ENCODE assay signal across 8 cellular contexts in the genomic region with DNA sequence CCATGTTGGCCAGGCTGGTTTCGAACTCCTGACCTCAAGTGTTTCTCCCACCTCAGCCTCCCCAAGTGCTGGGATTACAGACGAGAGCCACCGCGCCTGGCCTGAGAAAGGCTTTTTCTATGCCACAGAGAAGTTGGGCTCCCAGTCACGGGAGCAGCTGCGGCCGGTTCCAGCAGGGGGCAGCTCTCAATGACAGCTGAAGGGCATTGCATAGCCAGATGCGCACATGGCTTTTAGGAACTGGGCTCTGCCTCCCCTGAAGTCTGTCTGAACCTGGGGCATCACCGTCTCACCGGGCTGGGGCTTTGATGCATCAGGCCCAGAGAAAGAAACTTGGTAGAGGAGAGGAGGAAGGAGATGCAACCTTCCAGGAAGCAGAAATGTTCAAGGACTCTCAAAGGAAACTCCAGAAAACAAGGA.
DNase-seq lines count a peak whose midpoint lies in the region; ATAC-seq, FAIRE-seq and TF ChIP-seq lines count a peak whose summit lies in the region.

No MANE protein-coding gene starts in this region.

- H3K9me3 ChIP-seq in A549 = no peaks in the 10 kb centered on the region

- H3K9me3 Mint-ChIP-seq in activated CD4-positive, alpha-beta T cell treated with anti-CD3 and anti-CD28 coated beads, Interleukin-2, amount 10 ng/mL, durations not matched to agents 24 days and 14 days = no peaks in the 10 kb centered on the region

- 12% methylated on average over 8 of the region's 10 CpGs for WGBS in A549 (ENCODE audit: missing lambda C conversion rate)

- H3K27me3 Mint-ChIP-seq in activated CD4-positive, alpha-beta T cell treated with anti-CD3 and anti-CD28 coated beads, Interleukin-2, amount 10 ng/mL, durations not matched to agents 24 days and 14 days = peaks cover 4% of the 10 kb centered on the region

- H3K27ac ChIP-seq in A549 = peak overlapping the region; percentile 10 to 61; a peak in 5 of 6 replicates

- H3K36me3 Mint-ChIP-seq in activated CD4-positive, alpha-beta T cell treated with anti-CD3 and anti-CD28 coated beads, Interleukin-2, amount 10 ng/mL, durations not matched to agents 24 days and 14 days (ENCODE audit: low read depth) = no peaks in the 10 kb centered on the region

- H3K4me3 ChIP-seq in A549 (no peak overlapping the region), fibroblast of pulmonary artery (replicated peaks; ENCODE audit: low read depth, low read length) (no peak overlapping the region)

- TF ChIP-seq RAD21 in A549 (conservative IDR thresholded peaks at IDR 0.05 in 1 of 2, IDR thresholded peaks at IDR 0.05 in 1 of 2) = peak; percentile 91 to 92

- TF ChIP-seq EP300 in A549 (IDR thresholded peaks at IDR 0.05) = no peak

- no peak for FAIRE-seq in A549 (lab: Jason Lieb, UNC)

- intact Hi-C loops in activated CD4-positive, alpha-beta T cell treated with anti-CD3 and anti-CD28 coated beads, Interleukin-2, amount 10 ng/mL, durations not matched to agents 24 days and 14 days (cut with micrococcal nuclease) = no loop called here

- ATAC-seq in A549 = peak; percentile 81 to 90
- ATAC-seq in HG02642 (IDR thresholded peaks at IDR 0.05; ENCODE audit: poor library complexity, unreplicated experiment) = peak; percentile 87
- ATAC-seq in omental fat pad (ENCODE audit: low FRiP score) = peak; percentile 58

- H3K4me1 ChIP-seq in A549 = peaks cover 26% of the 10 kb centered on the region

- CTCF ChIA-PET in A549 (lab: Yijun Ruan, JAX) = interaction anchor here (0.6 to 11.9 kb wide), 39 partner anchors 9 to 234 kb away, joined by 3 to 202 read pairs (median 5); a partner anchor contains a TSS

- no peak overlapping the region for H3K4me2 ChIP-seq in A549

- no peaks in the 10 kb centered on the region for H3K4me1 Mint-ChIP-seq in activated CD4-positive, alpha-beta T cell treated with anti-CD3 and anti-CD28 coated beads, Interleukin-2, amount 10 ng/mL, durations not matched to agents 24 days and 14 days

- TF ChIP-seq CTCF in A549 (IDR thresholded peaks at IDR 0.05) (peak; percentile 89), GM12873 (IDR thresholded peaks at IDR 0.05; ENCODE audit: insufficient read depth, low read depth, low read length, missing control alignments) (peak; percentile 95), fibroblast of pulmonary artery (IDR thresholded peaks at IDR 0.05; ENCODE audit: low read length, missing control alignments) (peak; percentile 86), omental fat pad (IDR thresholded peaks at IDR 0.05) (no peak)

- DNase-seq in A549 (ENCODE audit: low read depth in 1 of 2, low spot score in 1 of 2) = peak; percentile 71 to 75
- peak; percentile 1 for DNase-seq in NCI-H1092 treated with DMSO at 0.1 percent for 48 hours (lab: John Stamatoyannopoulos, UW)
- peak; percentile 78 for DNase-seq in activated CD4-positive, alpha-beta T cell treated with anti-CD3 and anti-CD28 coated beads, Interleukin-2, amount 10 ng/mL, durations not matched to agents 24 days and 14 days
- peak; percentile 70 for DNase-seq in fibroblast of pulmonary artery (ENCODE audit: low read depth)
- DNase-seq in omental fat pad (ENCODE audit: low spot score) = no peak
- no peak for DNase-seq in NCI-H2081 (lab: John Stamatoyannopoulos, UW)

- no peak overlapping the region for H3K4me3 Mint-ChIP-seq in activated CD4-positive, alpha-beta T cell treated with anti-CD3 and anti-CD28 coated beads, Interleukin-2, amount 10 ng/mL, durations not matched to agents 24 days and 14 days

- POLR2A ChIA-PET in A549 (lab: Yijun Ruan, JAX) = interaction anchor here (0.7 kb wide), 1 partner anchor 44 kb away, joined by 3 read pairs; no protein-coding TSS in a partner anchor

- H3K27ac Mint-ChIP-seq in activated CD4-positive, alpha-beta T cell treated with anti-CD3 and anti-CD28 coated beads, Interleukin-2, amount 10 ng/mL, durations not matched to agents 24 days and 14 days = no peak overlapping the region

- TF ChIP-seq POLR2A in A549 (IDR thresholded peaks at IDR 0.05; ENCODE audit: low read length) = no peak

TF ChIP-seq in A549, 52 proteins besides CTCF, POLR2A, EP300 and RAD21:
- TF ChIP-seq HOXB5 (CRISPR knock-in tag; IDR thresholded peaks at IDR 0.05) (no peak), NR3C1 (IDR thresholded peaks at IDR 0.05) (no peak), EHMT2 (IDR thresholded peaks at IDR 0.05; ENCODE audit: low read depth) (no peak), FOSB (CRISPR knock-in tag; IDR thresholded peaks at IDR 0.05) (no peak), BHLHE40 (IDR thresholded peaks at IDR 0.05; ENCODE audit: low read depth, low read length) (no peak), RARB (CRISPR knock-in tag; IDR thresholded peaks at IDR 0.05) (no peak), SMC3 (IDR thresholded peaks at IDR 0.05) (peak; percentile 98), ZNF302 (CRISPR knock-in tag; IDR thresholded peaks at IDR 0.05) (no peak), JUN (IDR thresholded peaks at IDR 0.05) (no peak), ZSCAN20 (CRISPR knock-in tag; IDR thresholded peaks at IDR 0.05) (no peak), RNF2 (IDR thresholded peaks at IDR 0.05; ENCODE audit: borderline replicate concordance, low read depth) (no peak), CHD4 (IDR thresholded peaks at IDR 0.05; ENCODE audit: borderline replicate concordance) (no peak), CEBPB (IDR thresholded peaks at IDR 0.05) (peak in 1 of 2 experiments; percentile 40; a peak in 2 of 4 replicates), NFE2L2 (conservative IDR thresholded peaks at IDR 0.05; ENCODE audit: low read length) (no peak), EHF (CRISPR knock-in tag; IDR thresholded peaks at IDR 0.05) (no peak), MAFK (IDR thresholded peaks at IDR 0.05; ENCODE audit: partially characterized antibody) (no peak), ESRRA (IDR thresholded peaks at IDR 0.05; ENCODE audit: borderline replicate concordance, low read length) (peak; percentile 100), MYC (IDR thresholded peaks at IDR 0.05; ENCODE audit: borderline replicate concordance, low read length) (peak; percentile 76; the same call in 1 of the 2 replicates)
- TF ChIP-seq, protein P1, sequence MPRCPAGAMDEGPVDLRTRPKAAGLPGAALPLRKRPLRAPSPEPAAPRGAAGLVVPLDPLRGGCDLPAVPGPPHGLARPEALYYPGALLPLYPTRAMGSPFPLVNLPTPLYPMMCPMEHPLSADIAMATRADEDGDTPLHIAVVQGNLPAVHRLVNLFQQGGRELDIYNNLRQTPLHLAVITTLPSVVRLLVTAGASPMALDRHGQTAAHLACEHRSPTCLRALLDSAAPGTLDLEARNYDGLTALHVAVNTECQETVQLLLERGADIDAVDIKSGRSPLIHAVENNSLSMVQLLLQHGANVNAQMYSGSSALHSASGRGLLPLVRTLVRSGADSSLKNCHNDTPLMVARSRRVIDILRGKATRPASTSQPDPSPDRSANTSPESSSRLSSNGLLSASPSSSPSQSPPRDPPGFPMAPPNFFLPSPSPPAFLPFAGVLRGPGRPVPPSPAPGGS (IDR thresholded peaks at IDR 0.05) = no peak
- TF ChIP-seq, protein P2, sequence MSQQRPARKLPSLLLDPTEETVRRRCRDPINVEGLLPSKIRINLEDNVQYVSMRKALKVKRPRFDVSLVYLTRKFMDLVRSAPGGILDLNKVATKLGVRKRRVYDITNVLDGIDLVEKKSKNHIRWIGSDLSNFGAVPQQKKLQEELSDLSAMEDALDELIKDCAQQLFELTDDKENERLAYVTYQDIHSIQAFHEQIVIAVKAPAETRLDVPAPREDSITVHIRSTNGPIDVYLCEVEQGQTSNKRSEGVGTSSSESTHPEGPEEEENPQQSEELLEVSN (IDR thresholded peaks at IDR 0.05; ENCODE audit: borderline replicate concordance, low read depth) = 0 out of 2 replicates have a peak, but pooled peaks have one; percentile 24
- TF ChIP-seq, protein P3, sequence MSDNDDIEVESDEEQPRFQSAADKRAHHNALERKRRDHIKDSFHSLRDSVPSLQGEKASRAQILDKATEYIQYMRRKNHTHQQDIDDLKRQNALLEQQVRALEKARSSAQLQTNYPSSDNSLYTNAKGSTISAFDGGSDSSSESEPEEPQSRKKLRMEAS (IDR thresholded peaks at IDR 0.05) = peak; percentile 92
- TF ChIP-seq, protein P4, sequence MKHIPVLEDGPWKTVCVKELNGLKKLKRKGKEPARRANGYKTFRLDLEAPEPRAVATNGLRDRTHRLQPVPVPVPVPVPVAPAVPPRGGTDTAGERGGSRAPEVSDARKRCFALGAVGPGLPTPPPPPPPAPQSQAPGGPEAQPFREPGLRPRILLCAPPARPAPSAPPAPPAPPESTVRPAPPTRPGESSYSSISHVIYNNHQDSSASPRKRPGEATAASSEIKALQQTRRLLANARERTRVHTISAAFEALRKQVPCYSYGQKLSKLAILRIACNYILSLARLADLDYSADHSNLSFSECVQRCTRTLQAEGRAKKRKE (CRISPR knock-in tag; IDR thresholded peaks at IDR 0.05; ENCODE audit: low read depth) = no peak
- TF ChIP-seq, protein P5, sequence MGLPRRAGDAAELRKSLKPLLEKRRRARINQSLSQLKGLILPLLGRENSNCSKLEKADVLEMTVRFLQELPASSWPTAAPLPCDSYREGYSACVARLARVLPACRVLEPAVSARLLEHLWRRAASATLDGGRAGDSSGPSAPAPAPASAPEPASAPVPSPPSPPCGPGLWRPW (IDR thresholded peaks at IDR 0.05) = no peak
TF ChIP-seq in A549: peak in this region for 6.

Comparison
In these comparisons a context has a peak if more than half of its experiments do, and no peak if none do; other contexts are left out.
1. DNase-seq: peak in A549 (2 of 2), NCI-H1092 treated with DMSO at 0.1 percent for 48 hours (single experiment), activated CD4-positive, alpha-beta T cell treated with anti-CD3 and anti-CD28 coated beads, Interleukin-2, amount 10 ng/mL, durations not matched to agents 24 days and 14 days (single experiment) and fibroblast of pulmonary artery (single experiment); none in omental fat pad (single experiment) and NCI-H2081 (0 of 2).
2. CTCF ChIP-seq: peak in A549 (single experiment), GM12873 (single experiment) and fibroblast of pulmonary artery (single experiment); none in omental fat pad (0 of 3).
3. Peak in every context shown above with its lines, with median percentiles within 50 percentile points of each other: ATAC-seq.